1 cellular context compared by ENCODE assay signal in the genomic region with DNA sequence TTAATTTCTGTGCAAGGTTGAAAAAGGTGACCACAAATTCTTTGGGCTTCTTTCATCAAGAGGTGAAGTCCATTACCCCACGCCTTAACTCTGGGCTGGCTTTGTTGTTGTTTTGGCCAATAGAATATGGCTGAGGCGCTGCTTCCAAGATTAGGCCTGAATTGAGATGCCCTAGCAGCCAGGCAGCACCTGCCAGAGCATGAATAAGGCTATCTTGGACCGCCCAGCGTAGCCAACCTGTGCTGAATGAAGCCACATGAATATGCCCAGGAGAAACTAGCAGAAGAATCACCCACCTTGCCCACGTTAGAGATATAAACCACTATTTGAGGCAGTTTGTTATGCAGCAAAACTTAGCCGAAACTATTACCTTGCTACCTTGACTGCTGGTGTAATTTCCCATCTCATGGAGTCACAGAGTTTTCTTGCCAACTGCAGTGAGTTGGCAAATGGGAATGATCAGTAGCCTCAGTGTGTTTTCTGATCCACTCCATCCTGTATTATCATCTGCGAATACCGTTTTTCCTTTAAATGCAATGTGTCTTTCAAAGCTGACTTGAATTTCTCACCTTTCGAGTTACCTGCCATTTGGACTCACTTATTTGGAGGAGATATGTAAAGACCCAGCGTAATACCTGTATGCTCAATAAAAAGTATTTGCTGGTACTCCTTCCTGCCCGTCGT.
TF ChIP-seq lines count a peak whose summit lies in the region.

No MANE protein-coding gene starts in this region.

TF ChIP-seq in HepG2, 621 proteins besides CTCF, POLR2A, EP300 and RAD21:
- TF ChIP-seq ZNF354B (CRISPR knock-in tag; IDR thresholded peaks at IDR 0.05), result no peak
- no peak for TF ChIP-seq ZSCAN22 (CRISPR knock-in tag; IDR thresholded peaks at IDR 0.05)
- TF ChIP-seq ZNF263 (CRISPR knock-in tag; IDR thresholded peaks at IDR 0.05), result no peak
- no peak for TF ChIP-seq SALL1 (CRISPR knock-in tag; IDR thresholded peaks at IDR 0.05)
- TF ChIP-seq SIN3A (IDR thresholded peaks at IDR 0.05; ENCODE audit: borderline replicate concordance, low read depth, low read length), result 0 out of 2 replicates have a peak, but pooled peaks have one; percentile 51
- 0 out of 2 replicates have a peak, but pooled peaks have one; percentile 3 for TF ChIP-seq ZNF468 (CRISPR knock-in tag; IDR thresholded peaks at IDR 0.05)
- TF ChIP-seq, protein P1, sequence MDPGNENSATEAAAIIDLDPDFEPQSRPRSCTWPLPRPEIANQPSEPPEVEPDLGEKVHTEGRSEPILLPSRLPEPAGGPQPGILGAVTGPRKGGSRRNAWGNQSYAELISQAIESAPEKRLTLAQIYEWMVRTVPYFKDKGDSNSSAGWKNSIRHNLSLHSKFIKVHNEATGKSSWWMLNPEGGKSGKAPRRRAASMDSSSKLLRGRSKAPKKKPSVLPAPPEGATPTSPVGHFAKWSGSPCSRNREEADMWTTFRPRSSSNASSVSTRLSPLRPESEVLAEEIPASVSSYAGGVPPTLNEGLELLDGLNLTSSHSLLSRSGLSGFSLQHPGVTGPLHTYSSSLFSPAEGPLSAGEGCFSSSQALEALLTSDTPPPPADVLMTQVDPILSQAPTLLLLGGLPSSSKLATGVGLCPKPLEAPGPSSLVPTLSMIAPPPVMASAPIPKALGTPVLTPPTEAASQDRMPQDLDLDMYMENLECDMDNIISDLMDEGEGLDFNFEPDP (CRISPR knock-in tag; conservative IDR thresholded peaks at IDR 0.05), result 0 out of 2 replicates have a peak, but pooled peaks have one; percentile 13
- TF ChIP-seq, protein P2, sequence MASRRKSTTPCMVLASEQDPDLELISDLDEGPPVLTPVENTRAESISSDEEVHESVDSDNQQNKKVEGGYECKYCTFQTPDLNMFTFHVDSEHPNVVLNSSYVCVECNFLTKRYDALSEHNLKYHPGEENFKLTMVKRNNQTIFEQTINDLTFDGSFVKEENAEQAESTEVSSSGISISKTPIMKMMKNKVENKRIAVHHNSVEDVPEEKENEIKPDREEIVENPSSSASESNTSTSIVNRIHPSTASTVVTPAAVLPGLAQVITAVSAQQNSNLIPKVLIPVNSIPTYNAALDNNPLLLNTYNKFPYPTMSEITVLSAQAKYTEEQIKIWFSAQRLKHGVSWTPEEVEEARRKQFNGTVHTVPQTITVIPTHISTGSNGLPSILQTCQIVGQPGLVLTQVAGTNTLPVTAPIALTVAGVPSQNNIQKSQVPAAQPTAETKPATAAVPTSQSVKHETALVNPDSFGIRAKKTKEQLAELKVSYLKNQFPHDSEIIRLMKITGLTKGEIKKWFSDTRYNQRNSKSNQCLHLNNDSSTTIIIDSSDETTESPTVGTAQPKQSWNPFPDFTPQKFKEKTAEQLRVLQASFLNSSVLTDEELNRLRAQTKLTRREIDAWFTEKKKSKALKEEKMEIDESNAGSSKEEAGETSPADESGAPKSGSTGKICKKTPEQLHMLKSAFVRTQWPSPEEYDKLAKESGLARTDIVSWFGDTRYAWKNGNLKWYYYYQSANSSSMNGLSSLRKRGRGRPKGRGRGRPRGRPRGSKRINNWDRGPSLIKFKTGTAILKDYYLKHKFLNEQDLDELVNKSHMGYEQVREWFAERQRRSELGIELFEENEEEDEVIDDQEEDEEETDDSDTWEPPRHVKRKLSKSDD (CRISPR knock-in tag; IDR thresholded peaks at IDR 0.05; ENCODE audit: low read depth), result no peak
- peak; percentile 44; the same call in 1 of the 2 replicates for TF ChIP-seq ZFP82 (CRISPR knock-in tag; IDR thresholded peaks at IDR 0.05; ENCODE audit: borderline replicate concordance)
- no peak for TF ChIP-seq XRCC5 (optimal IDR thresholded peaks at IDR 0.05; ENCODE audit: low read length)
- TF ChIP-seq ZNF816 (CRISPR knock-in tag; IDR thresholded peaks at IDR 0.05; ENCODE audit: borderline replicate concordance), result 0 out of 2 replicates have a peak, but pooled peaks have one; percentile 49
- TF ChIP-seq HNF4A (CRISPR knock-in tag; IDR thresholded peaks at IDR 0.05), result no peak
- 0 out of 2 replicates have a peak, but pooled peaks have one; percentile 16 for TF ChIP-seq CAMTA2 (CRISPR knock-in tag; IDR thresholded peaks at IDR 0.05; ENCODE audit: borderline replicate concordance)
- no peak for TF ChIP-seq NAIF1 (CRISPR knock-in tag; IDR thresholded peaks at IDR 0.05; ENCODE audit: borderline replicate concordance)
- TF ChIP-seq RBFOX2 (IDR thresholded peaks at IDR 0.05; ENCODE audit: low read depth, low read length), result no peak
- TF ChIP-seq HOXA7 (CRISPR knock-in tag; IDR thresholded peaks at IDR 0.05), result no peak
- 0 out of 2 replicates have a peak, but pooled peaks have one; percentile 8 for TF ChIP-seq FLYWCH1 (CRISPR knock-in tag; IDR thresholded peaks at IDR 0.05)
TF ChIP-seq in HepG2: peak in this region for 7.
